In the genomic region with DNA sequence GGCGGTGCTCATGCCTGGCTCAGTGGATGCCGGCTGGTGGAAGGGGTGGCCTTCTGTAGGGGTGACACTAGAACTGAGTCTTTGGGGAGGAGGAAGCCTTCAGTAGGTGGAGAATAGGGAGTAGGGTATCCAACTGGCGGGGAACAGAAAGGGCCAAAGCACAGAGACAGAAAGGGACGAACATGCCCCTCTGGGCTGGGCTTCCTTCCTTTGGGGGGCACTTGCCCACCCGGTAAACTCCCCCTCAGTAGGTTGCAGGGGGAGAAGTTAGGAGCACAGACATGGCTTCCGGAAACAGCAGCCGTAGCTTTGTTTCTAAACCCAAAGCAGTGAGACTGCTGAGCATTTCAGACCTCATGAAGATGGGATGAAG, we compare ENCODE assay signal across 8 cellular contexts. TPM values are rescaled to one million over a fixed set of nuclear protein-coding genes. Genes with fewer than 3 reads are reported as not detected.
A peak's percentile ranks its signal among the peaks of the same experiment; 100 is the strongest.
DNase-seq lines count a peak whose midpoint lies in the region; ATAC-seq and TF ChIP-seq lines count a peak whose summit lies in the region.

No MANE protein-coding gene starts in this region.

- peak; percentile 41 for DNase-seq in activated CD4-positive, alpha-beta memory T cell treated with anti-CD3 and anti-CD28 coated beads for 36 hours
- DNase-seq in progenitor cell of endocrine pancreas (ENCODE audit: low spot score, unreplicated experiment) (no peak), ecto neural progenitor cell (ENCODE audit: low spot score) (no peak), SHP77 treated with DMSO at 0.1 percent for 48 hours (lab: John Stamatoyannopoulos, UW) (no peak), cerebellar nuclear complex (lab: John Stamatoyannopoulos, UW) (no peak)

- peak overlapping the region; percentile 53 for H3K27ac Mint-ChIP-seq in activated CD4-positive, alpha-beta memory T cell treated with anti-CD3 and anti-CD28 coated beads for 36 hours
- peak overlapping the region; percentile 58 for H3K27ac Mint-ChIP-seq in progenitor cell of endocrine pancreas

- CTCF ChIA-PET in activated CD4-positive, alpha-beta memory T cell treated with anti-CD3 and anti-CD28 coated beads for 36 hours (lab: Charles Lee), result interaction anchor here (0.6 to 1.2 kb wide), 4 partner anchors 9 to 316 kb away, joined by 3 to 7 read pairs (median 3); no protein-coding TSS in a partner anchor

- intact Hi-C loops in activated CD4-positive, alpha-beta memory T cell treated with anti-CD3 and anti-CD28 coated beads for 36 hours (cut with micrococcal nuclease), result no loop called here

- POLR2A ChIA-PET in activated CD4-positive, alpha-beta memory T cell treated with anti-CD3 and anti-CD28 coated beads for 36 hours (lab: Charles Lee), result no interaction called here

- H3K27ac ChIP-seq in gastroesophageal sphincter, result peak overlapping the region; percentile 49 to 94 (median 90)

- no peak for TF ChIP-seq EP300 in gastroesophageal sphincter (IDR thresholded peaks at IDR 0.05)

- WGBS in gastroesophageal sphincter (ENCODE audit: low coverage in 1 of 2), 2 donors, result 0% methylated on average over 2 to 5 of the region's 7 CpGs

- H3K9me3 Mint-ChIP-seq in activated CD4-positive, alpha-beta memory T cell treated with anti-CD3 and anti-CD28 coated beads for 36 hours, result no peaks in the 10 kb centered on the region
- no peaks in the 10 kb centered on the region for H3K9me3 Mint-ChIP-seq in progenitor cell of endocrine pancreas (ENCODE audit: low read depth)

- peaks cover 0 to 34% (median 5%) of the 10 kb centered on the region in 3 donors for H3K4me1 ChIP-seq in gastroesophageal sphincter

- H3K4me1 Mint-ChIP-seq in activated CD4-positive, alpha-beta memory T cell treated with anti-CD3 and anti-CD28 coated beads for 36 hours (ENCODE audit: low read depth), result peaks cover 13% of the 10 kb centered on the region
- peaks cover 7% of the 10 kb centered on the region for H3K4me1 Mint-ChIP-seq in progenitor cell of endocrine pancreas (ENCODE audit: low read depth)

- H3K36me3 Mint-ChIP-seq in activated CD4-positive, alpha-beta memory T cell treated with anti-CD3 and anti-CD28 coated beads for 36 hours, result peaks cover 10% of the 10 kb centered on the region
- H3K36me3 Mint-ChIP-seq in progenitor cell of endocrine pancreas (ENCODE audit: insufficient read depth), result peaks cover 4% of the 10 kb centered on the region

- H3K9me3 ChIP-seq in gastroesophageal sphincter, result no peaks in the 10 kb centered on the region

- ATAC-seq in GM18907 (IDR thresholded peaks at IDR 0.05; ENCODE audit: unreplicated experiment), result peak; percentile 31
- peak; percentile 2 for ATAC-seq in HG03025 (IDR thresholded peaks at IDR 0.05; ENCODE audit: low FRiP score, unreplicated experiment)
- peak; percentile 8 for ATAC-seq in gastroesophageal sphincter

- H3K4me3 ChIP-seq in gastroesophageal sphincter, result peak overlapping the region; percentile 63 to 92

- TF ChIP-seq CTCF in gastroesophageal sphincter (IDR thresholded peaks at IDR 0.05) (no peak), progenitor cell of endocrine pancreas (IDR thresholded peaks at IDR 0.05; ENCODE audit: unreplicated experiment) (no peak)

- TF ChIP-seq POLR2A in gastroesophageal sphincter (IDR thresholded peaks at IDR 0.05), result no peak

- H3K27me3 ChIP-seq in gastroesophageal sphincter, result no peaks in the 10 kb centered on the region

- peak overlapping the region; percentile 79 for H3K4me3 Mint-ChIP-seq in activated CD4-positive, alpha-beta memory T cell treated with anti-CD3 and anti-CD28 coated beads for 36 hours
- peak overlapping the region; percentile 81 for H3K4me3 Mint-ChIP-seq in progenitor cell of endocrine pancreas (ENCODE audit: low read depth)

- H3K36me3 ChIP-seq in gastroesophageal sphincter, result peaks cover 0 to 33% of the 10 kb centered on the region in 2 donors

- no peaks in the 10 kb centered on the region for H3K27me3 Mint-ChIP-seq in activated CD4-positive, alpha-beta memory T cell treated with anti-CD3 and anti-CD28 coated beads for 36 hours
- peaks cover 5% of the 10 kb centered on the region for H3K27me3 Mint-ChIP-seq in progenitor cell of endocrine pancreas

RNA-seq across cellular contexts. Expression of a gene that starts 0.8 kb away (rescaled TPM):
- 10 to 100 TPM; 42.5 to 43.4 TPM for total RNA-seq in activated CD4-positive, alpha-beta memory T cell treated with anti-CD3 and anti-CD28 coated beads for 36 hours
- total RNA-seq in gastroesophageal sphincter (10 to 100 TPM in 3 of 4 donors, 1 to 10 TPM in 1; 8.3 to 46.5 (median 16.2) TPM), progenitor cell of endocrine pancreas (50.9 and 52.4 TPM in 2 replicates)

RNA-seq across cellular contexts. Expression of a gene that starts 51.5 kb away (rescaled TPM):
- under 1 TPM; 0.31 to 0.38 TPM for total RNA-seq in activated CD4-positive, alpha-beta memory T cell treated with anti-CD3 and anti-CD28 coated beads for 36 hours
- 10 to 100 TPM; 50.8 to 76.5 (median 72.3) TPM for total RNA-seq in gastroesophageal sphincter
- 0.67 and 2.0 TPM in 2 replicates for total RNA-seq in progenitor cell of endocrine pancreas

Comparison
In these comparisons a context has a peak if more than half of its experiments do, and no peak if none do; other contexts are left out.
1. RNA of a gene that starts 51.5 kb away (total RNA-seq): 50.8 to 76.5 TPM in gastroesophageal sphincter; 0.67 to 2.0 TPM in progenitor cell of endocrine pancreas and 0.31 to 0.38 TPM in activated CD4-positive, alpha-beta memory T cell treated with anti-CD3 and anti-CD28 coated beads for 36 hours; every median in the first group is over 10 times any median in the second.
2. Peak in every context shown above with its lines, with median percentiles within 50 percentile points of each other: ATAC-seq.